8 cellular contexts compared by ENCODE assay signal in genomic region chr2:10688921-10689807, GRCh38. TPM values are rescaled to one million over a fixed set of nuclear protein-coding genes. Genes with fewer than 3 reads are reported as not detected.
A peak's percentile ranks its signal among the peaks of the same experiment; 100 is the strongest.
DNase-seq lines count a peak whose midpoint lies in the region; ATAC-seq and TF ChIP-seq lines count a peak whose summit lies in the region.

No MANE protein-coding gene starts in this region.

- H3K9me3 ChIP-seq in mammary epithelial cell (replicated peaks; ENCODE audit: insufficient read depth, low read length) (no peaks in the 10 kb centered on the region), right lobe of liver (no peaks in the 10 kb centered on the region)

- ATAC-seq in GM19438 (IDR thresholded peaks at IDR 0.05; ENCODE audit: low read depth, unreplicated experiment): peak; percentile 22
- peak; percentile 8 for ATAC-seq in HG03565 (IDR thresholded peaks at IDR 0.05; ENCODE audit: unreplicated experiment)
- peak; percentile 58 to 64 (median 61) for ATAC-seq in right lobe of liver

- H4K20me1 ChIP-seq in mammary epithelial cell (ENCODE audit: insufficient read depth, low read length): no peaks in the 10 kb centered on the region

- intact Hi-C loops in mammary epithelial cell (cut with micrococcal nuclease): no loop called here
- intact Hi-C loops in right lobe of liver (cut with DNase I): no loop called here

- H3K36me3 Mint-ChIP-seq in type B pancreatic cell: no peaks in the 10 kb centered on the region

- H3K36me3 ChIP-seq in mammary epithelial cell (ENCODE audit: insufficient read depth, low read length) (no peaks in the 10 kb centered on the region), right lobe of liver (peaks cover 0 to 3% (median 0%) of the 10 kb centered on the region in 4 donors)

- H3K27ac Mint-ChIP-seq in type B pancreatic cell: peak overlapping the region; percentile 93

- TF ChIP-seq CTCF in C4-2B (conservative IDR thresholded peaks at IDR 0.05) (no peak), mammary epithelial cell (conservative IDR thresholded peaks at IDR 0.05 in 1 of 2, IDR thresholded peaks at IDR 0.05 in 1 of 2; ENCODE audit: extremely low read depth in 1 of 2, insufficient read depth in 1 of 2, low read depth in 1 of 2, low read length in 2 of 2) (no peak), right lobe of liver (IDR thresholded peaks at IDR 0.05) (no peak), type B pancreatic cell (conservative IDR thresholded peaks at IDR 0.05) (no peak)

- no peak for TF ChIP-seq POLR2A in right lobe of liver (IDR thresholded peaks at IDR 0.05)

- peaks cover 61% of the 10 kb centered on the region for H3K79me2 ChIP-seq in mammary epithelial cell (ENCODE audit: insufficient read depth, low read length)

- H3K27ac ChIP-seq in C4-2B: peak overlapping the region; percentile 96
- peak overlapping the region; percentile 83 for H3K27ac ChIP-seq in mammary epithelial cell (ENCODE audit: insufficient read depth, low read depth, low read length)
- peak overlapping the region; percentile 70 to 86 (median 75) for H3K27ac ChIP-seq in right lobe of liver

- no peaks in the 10 kb centered on the region for H3K9me3 Mint-ChIP-seq in type B pancreatic cell

- H3K4me3 ChIP-seq in mammary epithelial cell (replicated peaks in 1 of 3; ENCODE audit: insufficient read depth in 1 of 3, low read depth in 2 of 3, low read length in 3 of 3): peak overlapping the region; percentile 68 to 91 (median 85)
- H3K4me3 ChIP-seq in right lobe of liver: peak overlapping the region; percentile 93 to 99 (median 94)

- TSS peak; percentile 61 for BruUV-seq in mammary epithelial cell (replicated peaks; lab: Mats Ljungman, UMichigan)

- no peaks in the 10 kb centered on the region for H3K4me1 Mint-ChIP-seq in type B pancreatic cell (ENCODE audit: unreplicated experiment)

- WGBS in mammary epithelial cell (ENCODE audit: low coverage, missing lambda C conversion rate): 6% methylated on average over 16 of the region's 27 CpGs
- WGBS in right lobe of liver (ENCODE audit: insufficient coverage, low coverage, low lambda C conversion rate, missing lambda C conversion rate): 6% methylated on average over 9 of the region's 27 CpGs

- no peaks in the 10 kb centered on the region for H3K27me3 Mint-ChIP-seq in type B pancreatic cell

- peak overlapping the region; percentile 94 for H3K9ac ChIP-seq in mammary epithelial cell (ENCODE audit: insufficient read depth, low read length)

- H3K4me2 ChIP-seq in mammary epithelial cell (ENCODE audit: insufficient read depth, low read depth, low read length): peak overlapping the region; percentile 89

- H3K27me3 ChIP-seq in mammary epithelial cell (ENCODE audit: insufficient read depth, low read length) (no peaks in the 10 kb centered on the region), right lobe of liver (no peaks in the 10 kb centered on the region)

- dilution Hi-C loops in mammary epithelial cell (cut with HindIII; ENCODE audit: low sequenced_read_pairs): loop anchor here (5.0 kb wide), 1 partner anchor 98 kb away; no protein-coding TSS in a partner anchor

- DNase-seq in mammary epithelial cell (peak; percentile 19), right lobe of liver (peak in 1 of 3 donors; percentile 58), type B pancreatic cell (ENCODE audit: extremely low spot score, unreplicated experiment) (no peak), NCI-H187 (lab: John Stamatoyannopoulos, UW) (no peak)
- no peak for DNase-seq in stimulated activated naive CD4-positive, alpha-beta T cell treated with Interleukin-2 at 50 U/mL for 16 hours (lab: John Stamatoyannopoulos, UW)

- peak overlapping the region; percentile 95 for H2AFZ ChIP-seq in mammary epithelial cell (ENCODE audit: low read depth, low read length)

- in situ Hi-C loops in mammary epithelial cell (cut with MboI; ENCODE audit: low sequenced_read_pairs in 2 of 2): no loop called here

- CTCF ChIA-PET in mammary epithelial cell (lab: Charles Lee; ENCODE audit: low non-redundant PET): no interaction called here

- H3K4me3 Mint-ChIP-seq in type B pancreatic cell: no peak overlapping the region

- peaks cover 12% of the 10 kb centered on the region for H3K4me1 ChIP-seq in mammary epithelial cell (ENCODE audit: insufficient read depth, low read length)
- peaks cover 0 to 18% (median 4%) of the 10 kb centered on the region in 4 donors for H3K4me1 ChIP-seq in right lobe of liver

RNA-seq across cellular contexts. Expression of gene NOL10, which starts 0.6 kb away (rescaled TPM):
- total RNA-seq in mammary epithelial cell (10 to 100 TPM; 33.0 to 38.7 TPM), right lobe of liver (10 to 100 TPM in 5 of 6 experiments, 1 to 10 TPM in 1; 7.9 to 16.7 (median 11.5) TPM), type B pancreatic cell (ENCODE audit: low replicate concordance) (23.0 and 28.9 TPM in 2 replicates)
- 18.5 TPM for polyA plus RNA-seq in mammary epithelial cell
- polyA minus RNA-seq in mammary epithelial cell: 87.7 TPM

RNA-seq across cellular contexts. Expression of gene ATP6V1C2, which starts 32.3 kb away (rescaled TPM):
- total RNA-seq in mammary epithelial cell (under 1 TPM in 1 of 2 donors, not detected in 1; under 0.01 TPM), right lobe of liver (under 1 TPM in 2 of 6 experiments, not detected in 4; 0.12 to 0.22 TPM), type B pancreatic cell (ENCODE audit: low replicate concordance) (0.93 and 1.1 TPM in 2 replicates)
- 0.01 TPM for polyA plus RNA-seq in mammary epithelial cell
- not detected for polyA minus RNA-seq in mammary epithelial cell

Comparison
In these comparisons a context has a peak if more than half of its experiments do, and no peak if none do; other contexts are left out.
1. ATAC-seq: peak in every context shown above with its lines; median percentile 61 in right lobe of liver; 22 in GM19438; 8 in HG03565.